Comparison of ENCODE assay signal across 8 cellular contexts in genomic region chr2:64144057-64145013, GRCh38. TPM values are rescaled to one million over a fixed set of nuclear protein-coding genes. Genes with fewer than 3 reads are reported as not detected.
A peak's percentile ranks its signal among the peaks of the same experiment; 100 is the strongest.
DNase-seq lines count a peak whose midpoint lies in the region; ATAC-seq and TF ChIP-seq lines count a peak whose summit lies in the region.

PELI1 (minus strand) TSS chr2:64144420; CDS start chr2:64108310, 36,110 bp downstream.

- H3K27me3 Mint-ChIP-seq in memory B cell = no peaks in the 10 kb centered on the region

- H3K36me3 Mint-ChIP-seq in memory B cell = peaks cover 2% of the 10 kb centered on the region

- peak; percentile 47 for TF ChIP-seq CTCF in GM20000 (IDR thresholded peaks at IDR 0.05; ENCODE audit: extremely low read depth, missing control alignments)

- no peaks in the 10 kb centered on the region for H3K9me3 Mint-ChIP-seq in memory B cell

- DNase-seq in COR-L47 (lab: John Stamatoyannopoulos, UW) (peak; percentile 96), GM20000 (ENCODE audit: low spot score) (peak; percentile 93), HT-29 (ENCODE audit: low spot score) (peak; percentile 99), memory B cell (ENCODE audit: low spot score in 2 of 2) (peak; percentile 80 to 90)
- peak; percentile 85 for DNase-seq in NK-92 treated with Interleukin-12 subunit alpha and Interleukin-12 subunit beta, amount 100 ng/mL, for 24 hours (lab: John Stamatoyannopoulos, UW)
- peak; percentile 95 for DNase-seq in activated CD8-positive, alpha-beta memory T cell treated with anti-CD3 and anti-CD28 coated beads for 24 hours
- DNase-seq in effector CD8-positive, alpha-beta T cell (lab: John Stamatoyannopoulos, UW) = peak; percentile 92
- peak; percentile 76 for DNase-seq in stimulated activated CD8-positive, alpha-beta memory T cell treated with anti-CD3 and anti-CD28 coated beads, Interleukin-12 subunit alpha, Interleukin-12 subunit beta, amount 100 ng/mL, for 24 hours (ENCODE audit: extremely low read depth)

- peak within 1 kb of the TSS; percentile 98 for H3K4me3 Mint-ChIP-seq in memory B cell

- peak within 1 kb of the TSS; percentile 99 for H3K27ac Mint-ChIP-seq in memory B cell

- peak; percentile 86 for ATAC-seq in memory B cell (ENCODE audit: low read depth)

- H3K4me1 Mint-ChIP-seq in memory B cell = peaks cover 32% of the 10 kb centered on the region

RNA-seq across cellular contexts. Expression of gene PELI1, which starts in this region (rescaled TPM):
- total RNA-seq in HT-29 (2014; rRNA removed; shearing (Covaris generic)) = 122 and 123 TPM in 2 replicates

Comparison
In these comparisons a context has a peak if more than half of its experiments do, and no peak if none do; other contexts are left out.
1. Peak in every context shown above with its lines: DNase-seq and ATAC-seq.